In the genomic region with DNA sequence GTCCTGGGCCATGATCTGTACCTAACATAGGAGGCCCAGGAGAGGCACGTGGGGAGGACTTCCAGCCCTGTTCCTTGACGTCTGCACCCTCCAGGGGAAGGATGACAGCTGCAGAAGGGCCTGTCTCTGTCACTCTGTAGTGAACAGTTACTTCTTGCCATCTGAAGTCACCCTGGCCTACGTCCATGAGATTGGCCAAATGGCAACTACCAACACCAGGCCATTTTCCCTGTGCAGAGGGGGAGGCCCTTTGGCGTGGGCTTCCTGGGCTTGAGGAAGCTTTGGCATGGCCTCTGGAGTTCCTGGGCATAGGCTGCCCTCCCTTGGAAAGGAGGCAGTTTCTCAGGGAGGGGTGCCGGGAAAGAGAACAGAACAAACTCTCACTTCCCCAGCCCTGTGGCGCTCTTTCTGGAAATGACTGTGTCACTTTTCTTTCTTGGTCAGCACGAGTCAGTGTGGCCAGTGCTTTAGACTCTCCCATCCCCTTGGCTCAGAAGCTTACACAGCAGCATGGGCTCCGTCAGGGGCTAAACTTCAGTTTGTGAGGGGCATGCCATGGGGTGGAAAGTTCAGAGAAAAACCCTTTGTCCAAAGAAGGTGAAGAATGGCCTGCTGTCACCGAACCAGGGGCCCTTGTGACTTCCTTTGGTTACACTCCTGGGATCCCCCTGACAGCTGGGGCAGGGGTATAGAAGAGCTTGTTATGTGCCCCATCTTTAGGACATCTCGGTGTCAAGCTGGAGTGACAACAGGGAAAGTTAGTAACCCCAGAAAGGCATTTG, we compare ENCODE assay signal across 8 cellular contexts. TPM values are rescaled to one million over a fixed set of nuclear protein-coding genes. Genes with fewer than 3 reads are reported as not detected.
A peak's percentile ranks its signal among the peaks of the same experiment; 100 is the strongest.
DNase-seq lines count a peak whose midpoint lies in the region; ATAC-seq, FAIRE-seq and TF ChIP-seq lines count a peak whose summit lies in the region.

No MANE protein-coding gene starts in this region.

- H3K27me3 ChIP-seq in small intestine (ENCODE audit: control insufficient read depth in 2 of 2, insufficient read depth in 2 of 2, low read length in 2 of 2) = no peaks in the 10 kb centered on the region
- no peaks in the 10 kb centered on the region for H3K27me3 ChIP-seq in foreskin keratinocyte

- H3K27ac ChIP-seq in small intestine (ENCODE audit: low read depth in 1 of 2, low read length in 1 of 2) (peak overlapping the region in 1 of 2 donors; percentile 22), foreskin keratinocyte (no peak overlapping the region)

- H3K36me3 ChIP-seq in small intestine (ENCODE audit: control insufficient read depth in 2 of 2, insufficient read depth in 2 of 2, low read length in 2 of 2) = no peaks in the 10 kb centered on the region

- H3K9me3 Mint-ChIP-seq in memory B cell = no peaks in the 10 kb centered on the region

- DNase-seq in GM10248 (ENCODE audit: extremely low spot score) = peak; percentile 74
- peak; percentile 75 for DNase-seq in MV-4-11 (lab: John Stamatoyannopoulos, UW)
- no peak for DNase-seq in memory B cell (ENCODE audit: low spot score in 2 of 2)
- no peak for DNase-seq in small intestine
- DNase-seq in DMS53 (lab: John Stamatoyannopoulos, UW) = no peak
- DNase-seq in foreskin keratinocyte = no peak

- ATAC-seq in GM21515 (IDR thresholded peaks at IDR 0.05; ENCODE audit: unreplicated experiment) (peak; percentile 42), memory B cell (ENCODE audit: low read depth) (peak; percentile 50), HG03520 (IDR thresholded peaks at IDR 0.05; ENCODE audit: unreplicated experiment) (no peak), foreskin keratinocyte (no peak)

- POLR2A ChIA-PET in GM10248 (lab: Yijun Ruan, JAX) = interaction anchor here (0.8 to 3.4 kb wide), 4 partner anchors 9 to 157 kb away, joined by 3 to 12 read pairs (median 4); no protein-coding TSS in a partner anchor

- FAIRE-seq in small intestine (lab: Jason Lieb, UNC) = no peak

- H3K27ac Mint-ChIP-seq in memory B cell = peak overlapping the region; percentile 59

- H3K36me3 Mint-ChIP-seq in memory B cell = peaks cover 3% of the 10 kb centered on the region

- CTCF ChIA-PET in GM10248 (lab: Yijun Ruan, JAX) = interaction anchor here (1.0 to 2.5 kb wide), 5 partner anchors 12 to 60 kb away, joined by 3 to 17 read pairs (median 8); no protein-coding TSS in a partner anchor

- no peaks in the 10 kb centered on the region for H3K9me3 ChIP-seq in small intestine (ENCODE audit: control insufficient read depth, low read depth)

- peak overlapping the region; percentile 14 for H3K4me3 Mint-ChIP-seq in memory B cell

- H3K27me3 Mint-ChIP-seq in memory B cell = no peaks in the 10 kb centered on the region

- 68 to 90% (median 70%) methylated on average over 10 of the region's 10 CpGs for WGBS in small intestine, 3 donors

- TF ChIP-seq CTCF in GM10248 (IDR thresholded peaks at IDR 0.05; ENCODE audit: control extremely low read depth, extremely low read depth, low read depth, missing control alignments) = peak; percentile 3
- TF ChIP-seq CTCF in foreskin keratinocyte (conservative IDR thresholded peaks at IDR 0.05) = no peak

- H3K4me1 ChIP-seq in small intestine (ENCODE audit: control insufficient read depth in 2 of 2, insufficient read depth in 1 of 2, low read depth in 1 of 2, low read length in 1 of 2) = peaks cover 0 to 14% of the 10 kb centered on the region in 2 donors
- peaks cover 9% of the 10 kb centered on the region for H3K4me1 ChIP-seq in foreskin keratinocyte

- no peak overlapping the region for H3K4me3 ChIP-seq in small intestine (ENCODE audit: low read depth in 1 of 2, low read length in 2 of 2)

- H3K4me1 Mint-ChIP-seq in memory B cell = peaks cover 31% of the 10 kb centered on the region

RNA-seq across cellular contexts. Expression of gene CARM1, which starts 5.3 kb away (rescaled TPM):
- polyA plus RNA-seq in small intestine = 10 to 100 TPM; 30.0 to 48.9 (median 30.4) TPM
- total RNA-seq in foreskin keratinocyte = 50.6 and 51.3 TPM in 2 replicates
- polyA plus RNA-seq in foreskin keratinocyte = 48.8 and 51.8 TPM in 2 replicates

RNA-seq across cellular contexts. Expression of gene C19orf38, which starts 28.4 kb away (rescaled TPM):
- polyA plus RNA-seq in small intestine (1 to 10 TPM; 1.1 to 2.2 (median 1.4) TPM), foreskin keratinocyte (0.18 TPM in 1 of 2 replicates, not detected in the other)
- total RNA-seq in foreskin keratinocyte = not detected in 2 replicates

RNA-seq across cellular contexts. Expression of gene TMED1, which starts 40.6 kb away (rescaled TPM):
- polyA plus RNA-seq in small intestine = 10 to 100 TPM; 21.0 to 29.0 (median 22.2) TPM
- total RNA-seq in foreskin keratinocyte = 24.1 and 25.8 TPM in 2 replicates
- polyA plus RNA-seq in foreskin keratinocyte = 34.3 and 35.0 TPM in 2 replicates

RNA-seq across cellular contexts. Expression of gene YIPF2, which starts 51.8 kb away (rescaled TPM):
- polyA plus RNA-seq in small intestine (10 to 100 TPM; 18.3 to 65.1 (median 23.5) TPM), foreskin keratinocyte (46.1 and 52.7 TPM in 2 replicates)
- total RNA-seq in foreskin keratinocyte = 43.8 and 54.1 TPM in 2 replicates

RNA-seq across cellular contexts. Expression of gene TIMM29, which starts 52.0 kb away (rescaled TPM):
- polyA plus RNA-seq in small intestine (10 to 100 TPM; 13.5 to 19.2 (median 16.3) TPM), foreskin keratinocyte (13.5 and 13.8 TPM in 2 replicates)
- total RNA-seq in foreskin keratinocyte = 14.0 and 16.6 TPM in 2 replicates

Comparison
In these comparisons a context has a peak if more than half of its experiments do, and no peak if none do; other contexts are left out.
1. DNase-seq: peak in GM10248 (single experiment) and MV-4-11 (single experiment); none in memory B cell (0 of 2), small intestine (single experiment), DMS53 (single experiment) and foreskin keratinocyte (0 of 2).
2. ATAC-seq: peak in GM21515 (single experiment) and memory B cell (single experiment); none in HG03520 (single experiment) and foreskin keratinocyte (single experiment).